ENCODE assay signal across 1 cellular context in the genomic region with DNA sequence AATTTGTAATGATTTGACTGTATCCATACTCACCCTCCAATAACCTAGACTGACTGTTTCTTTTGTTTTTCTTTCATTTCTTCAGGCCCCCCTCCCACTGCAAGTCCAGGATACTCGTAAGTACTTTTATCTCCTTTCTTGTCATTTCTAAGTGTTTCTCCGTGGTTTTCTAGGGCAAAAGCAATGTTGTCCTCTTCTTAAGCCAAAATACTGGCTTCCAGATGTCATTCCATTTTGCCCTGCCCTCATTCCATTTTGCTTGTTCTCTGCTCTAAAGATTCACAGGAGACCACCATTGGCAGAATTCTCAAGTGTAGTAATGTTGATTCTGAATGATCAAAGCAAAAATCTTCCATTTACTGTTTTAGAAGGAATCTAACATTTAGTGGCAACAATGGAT.
TF ChIP-seq lines count a peak whose summit lies in the region.

No MANE protein-coding gene starts in this region.

TF ChIP-seq in GM23338, 12 proteins besides CTCF, POLR2A, EP300 and RAD21:
- TF ChIP-seq, protein P1, sequence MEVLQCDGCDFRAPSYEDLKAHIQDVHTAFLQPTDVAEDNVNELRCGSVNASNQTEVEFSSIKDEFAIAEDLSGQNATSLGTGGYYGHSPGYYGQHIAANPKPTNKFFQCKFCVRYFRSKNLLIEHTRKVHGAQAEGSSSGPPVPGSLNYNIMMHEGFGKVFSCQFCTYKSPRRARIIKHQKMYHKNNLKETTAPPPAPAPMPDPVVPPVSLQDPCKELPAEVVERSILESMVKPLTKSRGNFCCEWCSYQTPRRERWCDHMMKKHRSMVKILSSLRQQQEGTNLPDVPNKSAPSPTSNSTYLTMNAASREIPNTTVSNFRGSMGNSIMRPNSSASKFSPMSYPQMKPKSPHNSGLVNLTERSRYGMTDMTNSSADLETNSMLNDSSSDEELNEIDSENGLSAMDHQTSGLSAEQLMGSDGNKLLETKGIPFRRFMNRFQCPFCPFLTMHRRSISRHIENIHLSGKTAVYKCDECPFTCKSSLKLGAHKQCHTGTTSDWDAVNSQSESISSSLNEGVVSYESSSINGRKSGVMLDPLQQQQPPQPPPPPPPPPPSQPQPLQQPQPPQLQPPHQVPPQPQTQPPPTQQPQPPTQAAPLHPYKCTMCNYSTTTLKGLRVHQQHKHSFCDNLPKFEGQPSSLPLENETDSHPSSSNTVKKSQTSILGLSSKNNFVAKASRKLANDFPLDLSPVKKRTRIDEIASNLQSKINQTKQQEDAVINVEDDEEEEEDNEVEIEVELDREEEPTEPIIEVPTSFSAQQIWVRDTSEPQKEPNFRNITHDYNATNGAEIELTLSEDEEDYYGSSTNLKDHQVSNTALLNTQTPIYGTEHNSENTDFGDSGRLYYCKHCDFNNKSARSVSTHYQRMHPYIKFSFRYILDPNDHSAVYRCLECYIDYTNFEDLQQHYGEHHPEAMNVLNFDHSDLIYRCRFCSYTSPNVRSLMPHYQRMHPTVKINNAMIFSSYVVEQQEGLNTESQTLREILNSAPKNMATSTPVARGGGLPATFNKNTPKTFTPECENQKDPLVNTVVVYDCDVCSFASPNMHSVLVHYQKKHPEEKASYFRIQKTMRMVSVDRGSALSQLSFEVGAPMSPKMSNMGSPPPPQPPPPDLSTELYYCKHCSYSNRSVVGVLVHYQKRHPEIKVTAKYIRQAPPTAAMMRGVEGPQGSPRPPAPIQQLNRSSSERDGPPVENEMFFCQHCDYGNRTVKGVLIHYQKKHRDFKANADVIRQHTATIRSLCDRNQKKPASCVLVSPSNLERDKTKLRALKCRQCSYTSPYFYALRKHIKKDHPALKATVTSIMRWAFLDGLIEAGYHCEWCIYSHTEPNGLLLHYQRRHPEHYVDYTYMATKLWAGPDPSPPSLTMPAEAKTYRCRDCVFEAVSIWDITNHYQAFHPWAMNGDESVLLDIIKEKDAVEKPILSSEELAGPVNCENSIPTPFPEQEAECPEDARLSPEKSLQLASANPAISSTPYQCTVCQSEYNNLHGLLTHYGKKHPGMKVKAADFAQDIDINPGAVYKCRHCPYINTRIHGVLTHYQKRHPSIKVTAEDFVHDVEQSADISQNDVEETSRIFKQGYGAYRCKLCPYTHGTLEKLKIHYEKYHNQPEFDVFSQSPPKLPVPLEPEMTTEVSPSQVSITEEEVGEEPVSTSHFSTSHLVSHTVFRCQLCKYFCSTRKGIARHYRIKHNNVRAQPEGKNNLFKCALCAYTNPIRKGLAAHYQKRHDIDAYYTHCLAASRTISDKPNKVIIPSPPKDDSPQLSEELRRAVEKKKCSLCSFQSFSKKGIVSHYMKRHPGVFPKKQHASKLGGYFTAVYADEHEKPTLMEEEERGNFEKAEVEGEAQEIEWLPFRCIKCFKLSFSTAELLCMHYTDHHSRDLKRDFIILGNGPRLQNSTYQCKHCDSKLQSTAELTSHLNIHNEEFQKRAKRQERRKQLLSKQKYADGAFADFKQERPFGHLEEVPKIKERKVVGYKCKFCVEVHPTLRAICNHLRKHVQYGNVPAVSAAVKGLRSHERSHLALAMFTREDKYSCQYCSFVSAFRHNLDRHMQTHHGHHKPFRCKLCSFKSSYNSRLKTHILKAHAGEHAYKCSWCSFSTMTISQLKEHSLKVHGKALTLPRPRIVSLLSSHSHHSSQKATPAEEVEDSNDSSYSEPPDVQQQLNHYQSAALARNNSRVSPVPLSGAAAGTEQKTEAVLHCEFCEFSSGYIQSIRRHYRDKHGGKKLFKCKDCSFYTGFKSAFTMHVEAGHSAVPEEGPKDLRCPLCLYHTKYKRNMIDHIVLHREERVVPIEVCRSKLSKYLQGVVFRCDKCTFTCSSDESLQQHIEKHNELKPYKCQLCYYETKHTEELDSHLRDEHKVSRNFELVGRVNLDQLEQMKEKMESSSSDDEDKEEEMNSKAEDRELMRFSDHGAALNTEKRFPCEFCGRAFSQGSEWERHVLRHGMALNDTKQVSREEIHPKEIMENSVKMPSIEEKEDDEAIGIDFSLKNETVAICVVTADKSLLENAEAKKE (CRISPR knock-in tag; IDR thresholded peaks at IDR 0.05), result no peak
- TF ChIP-seq ETS1 (IDR thresholded peaks at IDR 0.05) (no peak), ZNF331 (CRISPR knock-in tag; IDR thresholded peaks at IDR 0.05; ENCODE audit: low read depth) (no peak), REST (IDR thresholded peaks at IDR 0.05; ENCODE audit: unreplicated experiment) (no peak), NANOG (IDR thresholded peaks at IDR 0.05; ENCODE audit: borderline replicate concordance) (no peak), STAT1 (IDR thresholded peaks at IDR 0.05; ENCODE audit: unreplicated experiment) (no peak), EZH2 (IDR thresholded peaks at IDR 0.05; ENCODE audit: low read depth, unreplicated experiment) (no peak), CREB1 (CRISPR knock-in tag; IDR thresholded peaks at IDR 0.05; ENCODE audit: low read depth) (no peak), EZH2phosphoT487 (IDR thresholded peaks at IDR 0.05; ENCODE audit: unreplicated experiment) (no peak), ZNF114 (CRISPR knock-in tag; IDR thresholded peaks at IDR 0.05) (no peak)
